ENCODE assay signal across 1 cellular context in the genomic region with DNA sequence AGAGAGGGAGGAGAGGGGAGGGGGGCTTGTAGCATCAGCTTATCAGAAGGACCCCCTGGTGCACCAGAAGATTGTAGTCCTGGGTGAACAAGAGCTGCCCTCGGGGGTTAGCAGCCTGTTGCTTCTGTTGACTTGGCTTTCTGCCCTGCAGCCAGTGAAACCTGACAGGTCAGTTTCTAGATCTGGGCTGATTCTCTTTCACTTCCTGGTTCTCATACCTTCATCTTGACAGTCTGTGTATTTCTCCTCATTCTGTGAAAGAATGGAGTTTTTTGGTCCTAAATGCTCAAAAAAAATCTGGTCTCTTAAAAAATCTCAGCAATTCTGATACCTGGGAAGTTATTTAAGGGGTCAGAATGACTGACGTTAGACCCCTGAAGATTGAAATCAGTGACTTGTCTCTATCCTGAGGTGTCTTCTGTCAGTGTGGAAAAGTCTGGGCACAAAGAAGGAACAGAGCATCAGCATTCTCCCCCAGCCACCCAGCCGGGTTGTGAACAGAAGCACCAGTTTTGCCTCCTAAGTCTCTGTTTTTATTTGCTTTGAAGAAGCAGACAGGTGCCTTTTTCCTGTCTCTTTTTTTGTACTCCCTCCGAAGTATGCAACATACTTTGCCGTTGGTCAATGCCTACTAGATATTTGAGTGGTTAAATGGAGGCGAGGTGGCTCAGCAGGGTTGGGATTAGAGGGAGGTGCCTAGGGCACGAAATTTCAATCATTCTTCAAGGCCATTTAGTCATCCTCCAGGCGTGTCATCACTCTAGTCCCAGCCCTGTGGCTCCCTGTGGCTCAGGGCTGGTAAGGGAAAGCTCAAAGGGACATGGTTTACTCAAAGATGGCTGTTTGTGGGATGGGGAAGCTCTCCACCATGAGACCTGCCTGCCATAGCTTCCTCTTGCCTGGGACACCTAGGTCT.
TF ChIP-seq lines count a peak whose summit lies in the region.

No MANE protein-coding gene starts in this region.

TF ChIP-seq in GM12878, 131 proteins besides CTCF, POLR2A, EP300 and RAD21 (continued from another document):
- TF ChIP-seq, protein P1, sequence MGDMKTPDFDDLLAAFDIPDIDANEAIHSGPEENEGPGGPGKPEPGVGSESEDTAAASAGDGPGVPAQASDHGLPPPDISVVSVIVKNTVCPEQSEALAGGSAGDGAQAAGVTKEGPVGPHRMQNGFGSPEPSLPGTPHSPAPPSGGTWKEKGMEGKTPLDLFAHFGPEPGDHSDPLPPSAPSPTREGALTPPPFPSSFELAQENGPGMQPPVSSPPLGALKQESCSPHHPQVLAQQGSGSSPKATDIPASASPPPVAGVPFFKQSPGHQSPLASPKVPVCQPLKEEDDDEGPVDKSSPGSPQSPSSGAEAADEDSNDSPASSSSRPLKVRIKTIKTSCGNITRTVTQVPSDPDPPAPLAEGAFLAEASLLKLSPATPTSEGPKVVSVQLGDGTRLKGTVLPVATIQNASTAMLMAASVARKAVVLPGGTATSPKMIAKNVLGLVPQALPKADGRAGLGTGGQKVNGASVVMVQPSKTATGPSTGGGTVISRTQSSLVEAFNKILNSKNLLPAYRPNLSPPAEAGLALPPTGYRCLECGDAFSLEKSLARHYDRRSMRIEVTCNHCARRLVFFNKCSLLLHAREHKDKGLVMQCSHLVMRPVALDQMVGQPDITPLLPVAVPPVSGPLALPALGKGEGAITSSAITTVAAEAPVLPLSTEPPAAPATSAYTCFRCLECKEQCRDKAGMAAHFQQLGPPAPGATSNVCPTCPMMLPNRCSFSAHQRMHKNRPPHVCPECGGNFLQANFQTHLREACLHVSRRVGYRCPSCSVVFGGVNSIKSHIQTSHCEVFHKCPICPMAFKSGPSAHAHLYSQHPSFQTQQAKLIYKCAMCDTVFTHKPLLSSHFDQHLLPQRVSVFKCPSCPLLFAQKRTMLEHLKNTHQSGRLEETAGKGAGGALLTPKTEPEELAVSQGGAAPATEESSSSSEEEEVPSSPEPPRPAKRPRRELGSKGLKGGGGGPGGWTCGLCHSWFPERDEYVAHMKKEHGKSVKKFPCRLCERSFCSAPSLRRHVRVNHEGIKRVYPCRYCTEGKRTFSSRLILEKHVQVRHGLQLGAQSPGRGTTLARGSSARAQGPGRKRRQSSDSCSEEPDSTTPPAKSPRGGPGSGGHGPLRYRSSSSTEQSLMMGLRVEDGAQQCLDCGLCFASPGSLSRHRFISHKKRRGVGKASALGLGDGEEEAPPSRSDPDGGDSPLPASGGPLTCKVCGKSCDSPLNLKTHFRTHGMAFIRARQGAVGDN (IDR thresholded peaks at IDR 0.05) = peak; percentile 88
- TF ChIP-seq ZNF274 (IDR thresholded peaks at IDR 0.05; ENCODE audit: insufficient read depth, insufficient read length) (no peak), EZH2 (IDR thresholded peaks at IDR 0.05; ENCODE audit: borderline replicate concordance, control insufficient read depth, low read depth, low read length) (no peak), MTA2 (IDR thresholded peaks at IDR 0.05; ENCODE audit: low read depth) (no peak; the same call in none of the 2 replicates), FOS (IDR thresholded peaks at IDR 0.05; ENCODE audit: borderline replicate concordance, extremely low read depth, insufficient read length) (no peak), PML (IDR thresholded peaks at IDR 0.05; ENCODE audit: low read length) (0 out of 2 replicates have a peak, but pooled peaks have one; percentile 26), TARDBP (IDR thresholded peaks at IDR 0.05; ENCODE audit: borderline replicate concordance) (no peak), SMAD5 (IDR thresholded peaks at IDR 0.05; ENCODE audit: low read depth) (no peak), KLF5 (IDR thresholded peaks at IDR 0.05; ENCODE audit: partially characterized antibody) (no peak), SIX5 (IDR thresholded peaks at IDR 0.05; ENCODE audit: low read depth, low read length, severe bottlenecking) (no peak), NBN (IDR thresholded peaks at IDR 0.05) (0 out of 2 replicates have a peak, but pooled peaks have one; percentile 61), SMAD1 (IDR thresholded peaks at IDR 0.05; ENCODE audit: low read depth, partially characterized antibody) (peak; percentile 80), TCF12 (IDR thresholded peaks at IDR 0.05; ENCODE audit: low read depth, low read length) (peak; percentile 20; the same call in 1 of the 2 replicates), WRNIP1 (IDR thresholded peaks at IDR 0.05; ENCODE audit: borderline replicate concordance, low read depth, low read length) (no peak)
- TF ChIP-seq, protein P2, sequence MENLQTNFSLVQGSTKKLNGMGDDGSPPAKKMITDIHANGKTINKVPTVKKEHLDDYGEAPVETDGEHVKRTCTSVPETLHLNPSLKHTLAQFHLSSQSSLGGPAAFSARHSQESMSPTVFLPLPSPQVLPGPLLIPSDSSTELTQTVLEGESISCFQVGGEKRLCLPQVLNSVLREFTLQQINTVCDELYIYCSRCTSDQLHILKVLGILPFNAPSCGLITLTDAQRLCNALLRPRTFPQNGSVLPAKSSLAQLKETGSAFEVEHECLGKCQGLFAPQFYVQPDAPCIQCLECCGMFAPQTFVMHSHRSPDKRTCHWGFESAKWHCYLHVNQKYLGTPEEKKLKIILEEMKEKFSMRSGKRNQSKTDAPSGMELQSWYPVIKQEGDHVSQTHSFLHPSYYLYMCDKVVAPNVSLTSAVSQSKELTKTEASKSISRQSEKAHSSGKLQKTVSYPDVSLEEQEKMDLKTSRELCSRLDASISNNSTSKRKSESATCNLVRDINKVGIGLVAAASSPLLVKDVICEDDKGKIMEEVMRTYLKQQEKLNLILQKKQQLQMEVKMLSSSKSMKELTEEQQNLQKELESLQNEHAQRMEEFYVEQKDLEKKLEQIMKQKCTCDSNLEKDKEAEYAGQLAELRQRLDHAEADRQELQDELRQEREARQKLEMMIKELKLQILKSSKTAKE (IDR thresholded peaks at IDR 0.05; ENCODE audit: low read depth, poor library complexity, severe bottlenecking) = peak; percentile 65
- TF ChIP-seq, protein P3, sequence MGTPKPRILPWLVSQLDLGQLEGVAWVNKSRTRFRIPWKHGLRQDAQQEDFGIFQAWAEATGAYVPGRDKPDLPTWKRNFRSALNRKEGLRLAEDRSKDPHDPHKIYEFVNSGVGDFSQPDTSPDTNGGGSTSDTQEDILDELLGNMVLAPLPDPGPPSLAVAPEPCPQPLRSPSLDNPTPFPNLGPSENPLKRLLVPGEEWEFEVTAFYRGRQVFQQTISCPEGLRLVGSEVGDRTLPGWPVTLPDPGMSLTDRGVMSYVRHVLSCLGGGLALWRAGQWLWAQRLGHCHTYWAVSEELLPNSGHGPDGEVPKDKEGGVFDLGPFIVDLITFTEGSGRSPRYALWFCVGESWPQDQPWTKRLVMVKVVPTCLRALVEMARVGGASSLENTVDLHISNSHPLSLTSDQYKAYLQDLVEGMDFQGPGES (IDR thresholded peaks at IDR 0.05) = no peak
- TF ChIP-seq, protein P4, sequence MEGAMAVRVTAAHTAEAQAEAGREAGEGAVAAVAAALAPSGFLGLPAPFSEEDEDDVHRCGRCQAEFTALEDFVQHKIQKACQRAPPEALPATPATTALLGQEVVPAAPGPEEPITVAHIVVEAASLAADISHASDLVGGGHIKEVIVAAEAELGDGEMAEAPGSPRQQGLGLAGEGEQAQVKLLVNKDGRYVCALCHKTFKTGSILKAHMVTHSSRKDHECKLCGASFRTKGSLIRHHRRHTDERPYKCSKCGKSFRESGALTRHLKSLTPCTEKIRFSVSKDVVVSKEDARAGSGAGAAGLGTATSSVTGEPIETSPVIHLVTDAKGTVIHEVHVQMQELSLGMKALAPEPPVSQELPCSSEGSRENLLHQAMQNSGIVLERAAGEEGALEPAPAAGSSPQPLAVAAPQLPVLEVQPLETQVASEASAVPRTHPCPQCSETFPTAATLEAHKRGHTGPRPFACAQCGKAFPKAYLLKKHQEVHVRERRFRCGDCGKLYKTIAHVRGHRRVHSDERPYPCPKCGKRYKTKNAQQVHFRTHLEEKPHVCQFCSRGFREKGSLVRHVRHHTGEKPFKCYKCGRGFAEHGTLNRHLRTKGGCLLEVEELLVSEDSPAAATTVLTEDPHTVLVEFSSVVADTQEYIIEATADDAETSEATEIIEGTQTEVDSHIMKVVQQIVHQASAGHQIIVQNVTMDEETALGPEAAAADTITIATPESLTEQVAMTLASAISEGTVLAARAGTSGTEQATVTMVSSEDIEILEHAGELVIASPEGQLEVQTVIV (IDR thresholded peaks at IDR 0.05; ENCODE audit: borderline replicate concordance, partially characterized antibody) = no peak
- TF ChIP-seq, protein P5, sequence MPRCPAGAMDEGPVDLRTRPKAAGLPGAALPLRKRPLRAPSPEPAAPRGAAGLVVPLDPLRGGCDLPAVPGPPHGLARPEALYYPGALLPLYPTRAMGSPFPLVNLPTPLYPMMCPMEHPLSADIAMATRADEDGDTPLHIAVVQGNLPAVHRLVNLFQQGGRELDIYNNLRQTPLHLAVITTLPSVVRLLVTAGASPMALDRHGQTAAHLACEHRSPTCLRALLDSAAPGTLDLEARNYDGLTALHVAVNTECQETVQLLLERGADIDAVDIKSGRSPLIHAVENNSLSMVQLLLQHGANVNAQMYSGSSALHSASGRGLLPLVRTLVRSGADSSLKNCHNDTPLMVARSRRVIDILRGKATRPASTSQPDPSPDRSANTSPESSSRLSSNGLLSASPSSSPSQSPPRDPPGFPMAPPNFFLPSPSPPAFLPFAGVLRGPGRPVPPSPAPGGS (IDR thresholded peaks at IDR 0.05; ENCODE audit: borderline replicate concordance, insufficient read depth, low read depth, low read length, poor library complexity, severe bottlenecking) = no peak
- TF ChIP-seq, protein P6, sequence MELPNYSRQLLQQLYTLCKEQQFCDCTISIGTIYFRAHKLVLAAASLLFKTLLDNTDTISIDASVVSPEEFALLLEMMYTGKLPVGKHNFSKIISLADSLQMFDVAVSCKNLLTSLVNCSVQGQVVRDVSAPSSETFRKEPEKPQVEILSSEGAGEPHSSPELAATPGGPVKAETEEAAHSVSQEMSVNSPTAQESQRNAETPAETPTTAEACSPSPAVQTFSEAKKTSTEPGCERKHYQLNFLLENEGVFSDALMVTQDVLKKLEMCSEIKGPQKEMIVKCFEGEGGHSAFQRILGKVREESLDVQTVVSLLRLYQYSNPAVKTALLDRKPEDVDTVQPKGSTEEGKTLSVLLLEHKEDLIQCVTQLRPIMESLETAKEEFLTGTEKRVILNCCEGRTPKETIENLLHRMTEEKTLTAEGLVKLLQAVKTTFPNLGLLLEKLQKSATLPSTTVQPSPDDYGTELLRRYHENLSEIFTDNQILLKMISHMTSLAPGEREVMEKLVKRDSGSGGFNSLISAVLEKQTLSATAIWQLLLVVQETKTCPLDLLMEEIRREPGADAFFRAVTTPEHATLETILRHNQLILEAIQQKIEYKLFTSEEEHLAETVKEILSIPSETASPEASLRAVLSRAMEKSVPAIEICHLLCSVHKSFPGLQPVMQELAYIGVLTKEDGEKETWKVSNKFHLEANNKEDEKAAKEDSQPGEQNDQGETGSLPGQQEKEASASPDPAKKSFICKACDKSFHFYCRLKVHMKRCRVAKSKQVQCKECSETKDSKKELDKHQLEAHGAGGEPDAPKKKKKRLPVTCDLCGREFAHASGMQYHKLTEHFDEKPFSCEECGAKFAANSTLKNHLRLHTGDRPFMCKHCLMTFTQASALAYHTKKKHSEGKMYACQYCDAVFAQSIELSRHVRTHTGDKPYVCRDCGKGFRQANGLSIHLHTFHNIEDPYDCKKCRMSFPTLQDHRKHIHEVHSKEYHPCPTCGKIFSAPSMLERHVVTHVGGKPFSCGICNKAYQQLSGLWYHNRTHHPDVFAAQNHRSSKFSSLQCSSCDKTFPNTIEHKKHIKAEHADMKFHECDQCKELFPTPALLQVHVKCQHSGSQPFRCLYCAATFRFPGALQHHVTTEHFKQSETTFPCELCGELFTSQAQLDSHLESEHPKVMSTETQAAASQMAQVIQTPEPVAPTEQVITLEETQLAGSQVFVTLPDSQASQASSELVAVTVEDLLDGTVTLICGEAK (IDR thresholded peaks at IDR 0.05; ENCODE audit: borderline replicate concordance) = no peak
- TF ChIP-seq, protein P7, sequence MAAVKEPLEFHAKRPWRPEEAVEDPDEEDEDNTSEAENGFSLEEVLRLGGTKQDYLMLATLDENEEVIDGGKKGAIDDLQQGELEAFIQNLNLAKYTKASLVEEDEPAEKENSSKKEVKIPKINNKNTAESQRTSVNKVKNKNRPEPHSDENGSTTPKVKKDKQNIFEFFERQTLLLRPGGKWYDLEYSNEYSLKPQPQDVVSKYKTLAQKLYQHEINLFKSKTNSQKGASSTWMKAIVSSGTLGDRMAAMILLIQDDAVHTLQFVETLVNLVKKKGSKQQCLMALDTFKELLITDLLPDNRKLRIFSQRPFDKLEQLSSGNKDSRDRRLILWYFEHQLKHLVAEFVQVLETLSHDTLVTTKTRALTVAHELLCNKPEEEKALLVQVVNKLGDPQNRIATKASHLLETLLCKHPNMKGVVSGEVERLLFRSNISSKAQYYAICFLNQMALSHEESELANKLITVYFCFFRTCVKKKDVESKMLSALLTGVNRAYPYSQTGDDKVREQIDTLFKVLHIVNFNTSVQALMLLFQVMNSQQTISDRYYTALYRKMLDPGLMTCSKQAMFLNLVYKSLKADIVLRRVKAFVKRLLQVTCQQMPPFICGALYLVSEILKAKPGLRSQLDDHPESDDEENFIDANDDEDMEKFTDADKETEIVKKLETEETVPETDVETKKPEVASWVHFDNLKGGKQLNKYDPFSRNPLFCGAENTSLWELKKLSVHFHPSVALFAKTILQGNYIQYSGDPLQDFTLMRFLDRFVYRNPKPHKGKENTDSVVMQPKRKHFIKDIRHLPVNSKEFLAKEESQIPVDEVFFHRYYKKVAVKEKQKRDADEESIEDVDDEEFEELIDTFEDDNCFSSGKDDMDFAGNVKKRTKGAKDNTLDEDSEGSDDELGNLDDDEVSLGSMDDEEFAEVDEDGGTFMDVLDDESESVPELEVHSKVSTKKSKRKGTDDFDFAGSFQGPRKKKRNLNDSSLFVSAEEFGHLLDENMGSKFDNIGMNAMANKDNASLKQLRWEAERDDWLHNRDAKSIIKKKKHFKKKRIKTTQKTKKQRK (IDR thresholded peaks at IDR 0.05; ENCODE audit: low read depth, low read length) = no peak
- TF ChIP-seq, protein P8, sequence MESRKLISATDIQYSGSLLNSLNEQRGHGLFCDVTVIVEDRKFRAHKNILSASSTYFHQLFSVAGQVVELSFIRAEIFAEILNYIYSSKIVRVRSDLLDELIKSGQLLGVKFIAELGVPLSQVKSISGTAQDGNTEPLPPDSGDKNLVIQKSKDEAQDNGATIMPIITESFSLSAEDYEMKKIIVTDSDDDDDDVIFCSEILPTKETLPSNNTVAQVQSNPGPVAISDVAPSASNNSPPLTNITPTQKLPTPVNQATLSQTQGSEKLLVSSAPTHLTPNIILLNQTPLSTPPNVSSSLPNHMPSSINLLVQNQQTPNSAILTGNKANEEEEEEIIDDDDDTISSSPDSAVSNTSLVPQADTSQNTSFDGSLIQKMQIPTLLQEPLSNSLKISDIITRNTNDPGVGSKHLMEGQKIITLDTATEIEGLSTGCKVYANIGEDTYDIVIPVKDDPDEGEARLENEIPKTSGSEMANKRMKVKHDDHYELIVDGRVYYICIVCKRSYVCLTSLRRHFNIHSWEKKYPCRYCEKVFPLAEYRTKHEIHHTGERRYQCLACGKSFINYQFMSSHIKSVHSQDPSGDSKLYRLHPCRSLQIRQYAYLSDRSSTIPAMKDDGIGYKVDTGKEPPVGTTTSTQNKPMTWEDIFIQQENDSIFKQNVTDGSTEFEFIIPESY (IDR thresholded peaks at IDR 0.05) = no peak
